ENCODE assay signal across 9 cellular contexts in genomic region chr15:40274350-40275274, GRCh38. TPM values are rescaled to one million over a fixed set of nuclear protein-coding genes. Genes with fewer than 3 reads are reported as not detected.
A peak's percentile ranks its signal among the peaks of the same experiment; 100 is the strongest.
DNase-seq lines count a peak whose midpoint lies in the region; ATAC-seq and TF ChIP-seq lines count a peak whose summit lies in the region.
"Had no signal": no experiment of that assay in that cellular context is flagged by ENCODE, and none has a peak within 500 bp of the region (broad histone marks: within the 10 kb centered on the region; RNA-seq: fewer than 3 reads in every experiment).

No MANE protein-coding gene starts in this region.

- peak; percentile 55 for ATAC-seq in left ventricle myocardium superior
- ATAC-seq in GM18858 (IDR thresholded peaks at IDR 0.05; ENCODE audit: unreplicated experiment), result no peak

- TF ChIP-seq CTCF in sigmoid colon (IDR thresholded peaks at IDR 0.05), result peak; percentile 100

- peaks cover 1 to 23% (median 10%) of the 10 kb centered on the region in 3 donors for H3K27me3 ChIP-seq in sigmoid colon

- peaks cover 0 to 5% (median 3%) of the 10 kb centered on the region in 4 donors for H3K4me1 ChIP-seq in sigmoid colon

- DNase-seq in SIG-M5 treated with dmso at 0.1 percent for 504 hours (lab: John Stamatoyannopoulos, UW; ENCODE audit: unreplicated experiment) (peak; percentile 72), SIG-M5 (lab: John Stamatoyannopoulos, UW) (no peak), NCI-H146 treated with DMSO at 0.1 percent for 48 hours (lab: John Stamatoyannopoulos, UW; ENCODE audit: unreplicated experiment) (peak; percentile 32), T-helper 9 cell (peak; percentile 93), amygdala (lab: John Stamatoyannopoulos, UW) (peak in 50 of 56 donors; percentile 19 to 81 (median 50)), left ventricle myocardium superior (peak; percentile 89), sigmoid colon (peak; percentile 90)

- no peaks in the 10 kb centered on the region for H3K9me3 ChIP-seq in sigmoid colon

- WGBS in sigmoid colon, 2 donors, result 55 to 58% methylated on average over 26 of the region's 26 CpGs

- H3K36me3 ChIP-seq in sigmoid colon, result no peaks in the 10 kb centered on the region

- no peak for TF ChIP-seq EP300 in sigmoid colon (IDR thresholded peaks at IDR 0.05)

- TF ChIP-seq POLR2A in sigmoid colon (IDR thresholded peaks at IDR 0.05), result no peak

- no peak overlapping the region for H3K27ac ChIP-seq in sigmoid colon

- intact Hi-C loops in left ventricle myocardium superior (cut with micrococcal nuclease), result loop anchor here (2.0 kb wide), 1 partner anchor 58 kb away; no protein-coding TSS in a partner anchor
- intact Hi-C loops in sigmoid colon (cut with DNase I), result loop anchor here (1.0 kb wide), 3 partner anchors 57 to 229 kb away; no protein-coding TSS in a partner anchor

- no peak overlapping the region for H3K4me3 ChIP-seq in sigmoid colon

RNA-seq across cellular contexts. Expression of gene ANKRD63, which starts 8.3 kb away (rescaled TPM):
- 1.0 TPM for total RNA-seq in left ventricle myocardium superior
- total RNA-seq in sigmoid colon, result 1 to 10 TPM in 1 of 4 donors, not detected in 3; 1.6 TPM
- not detected for polyA plus RNA-seq in sigmoid colon
- total RNA-seq: urinary bladder had no signal
- polyA plus RNA-seq: urinary bladder had no signal

RNA-seq across cellular contexts. Expression of gene PLCB2, which starts 33.1 kb away (rescaled TPM):
- total RNA-seq in left ventricle myocardium superior (7.5 TPM), sigmoid colon (10 to 100 TPM in 2 of 4 donors, 1 to 10 TPM in 2; 5.4 to 12.5 (median 9.4) TPM)
- polyA plus RNA-seq in sigmoid colon, result 10 to 100 TPM in 1 of 3 donors, 1 to 10 TPM in 2; 2.4 to 27.5 (median 2.8) TPM

RNA-seq across cellular contexts. Expression of gene PAK6, which starts 35.7 kb away (rescaled TPM):
- total RNA-seq in left ventricle myocardium superior (11.1 TPM), sigmoid colon (1 to 10 TPM in 3 of 4 donors, under 1 TPM in 1; 0.33 to 3.0 (median 1.2) TPM)
- polyA plus RNA-seq in sigmoid colon, result 1 to 10 TPM; 1.2 to 2.8 (median 1.6) TPM

RNA-seq across cellular contexts. Expression of gene INAFM2, which starts 48.9 kb away (rescaled TPM):
- 55.8 TPM for total RNA-seq in left ventricle myocardium superior
- total RNA-seq in sigmoid colon, result 10 to 100 TPM; 41.0 to 63.1 (median 51.8) TPM
- 10 to 100 TPM in 1 of 3 donors, 1 to 10 TPM in 2; 6.6 to 13.4 (median 9.0) TPM for polyA plus RNA-seq in sigmoid colon
